ENCODE assay signal across 1 cellular context in genomic region chr2:234991793-234992192, GRCh38.
TF ChIP-seq lines count a peak whose summit lies in the region.

No MANE protein-coding gene starts in this region.

TF ChIP-seq in IMR-90, 13 proteins besides CTCF, POLR2A, EP300 and RAD21 (continued from another document):
- no peak for TF ChIP-seq USF2 (IDR thresholded peaks at IDR 0.05; ENCODE audit: low read depth, low read length)
- no peak for TF ChIP-seq MAZ (IDR thresholded peaks at IDR 0.05; ENCODE audit: borderline replicate concordance, low read depth, low read length)
